In the genomic region with DNA sequence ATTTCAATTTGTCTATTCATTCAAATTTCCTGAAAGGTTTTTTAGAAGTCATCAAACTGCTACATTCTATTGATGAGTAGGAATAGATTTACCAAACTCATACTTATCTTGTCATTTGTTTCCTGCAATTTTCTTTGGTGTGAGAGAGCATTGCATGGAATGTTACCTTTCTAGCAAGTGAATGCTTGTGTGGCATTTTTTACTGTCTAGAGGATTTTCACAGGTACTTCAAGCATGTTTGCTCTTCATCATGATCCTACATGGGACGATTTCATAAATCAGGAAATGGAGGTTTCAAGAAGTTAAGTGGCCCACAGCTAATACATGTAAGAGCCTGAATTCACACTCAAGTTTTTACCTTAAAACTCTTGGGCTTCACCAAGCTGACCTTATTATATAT, we compare ENCODE assay signal across 1 cellular context.
TF ChIP-seq lines count a peak whose summit lies in the region.

No MANE protein-coding gene starts in this region.

TF ChIP-seq in WTC11, 78 proteins besides CTCF, POLR2A, EP300 and RAD21 (continued from another document):
- TF ChIP-seq, protein P1, sequence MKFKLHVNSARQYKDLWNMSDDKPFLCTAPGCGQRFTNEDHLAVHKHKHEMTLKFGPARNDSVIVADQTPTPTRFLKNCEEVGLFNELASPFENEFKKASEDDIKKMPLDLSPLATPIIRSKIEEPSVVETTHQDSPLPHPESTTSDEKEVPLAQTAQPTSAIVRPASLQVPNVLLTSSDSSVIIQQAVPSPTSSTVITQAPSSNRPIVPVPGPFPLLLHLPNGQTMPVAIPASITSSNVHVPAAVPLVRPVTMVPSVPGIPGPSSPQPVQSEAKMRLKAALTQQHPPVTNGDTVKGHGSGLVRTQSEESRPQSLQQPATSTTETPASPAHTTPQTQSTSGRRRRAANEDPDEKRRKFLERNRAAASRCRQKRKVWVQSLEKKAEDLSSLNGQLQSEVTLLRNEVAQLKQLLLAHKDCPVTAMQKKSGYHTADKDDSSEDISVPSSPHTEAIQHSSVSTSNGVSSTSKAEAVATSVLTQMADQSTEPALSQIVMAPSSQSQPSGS (CRISPR knock-in tag; IDR thresholded peaks at IDR 0.05; ENCODE audit: borderline replicate concordance, low read depth): no peak
- TF ChIP-seq ZNF396 (CRISPR knock-in tag; IDR thresholded peaks at IDR 0.05; ENCODE audit: borderline replicate concordance): no peak
- TF ChIP-seq, protein P2, sequence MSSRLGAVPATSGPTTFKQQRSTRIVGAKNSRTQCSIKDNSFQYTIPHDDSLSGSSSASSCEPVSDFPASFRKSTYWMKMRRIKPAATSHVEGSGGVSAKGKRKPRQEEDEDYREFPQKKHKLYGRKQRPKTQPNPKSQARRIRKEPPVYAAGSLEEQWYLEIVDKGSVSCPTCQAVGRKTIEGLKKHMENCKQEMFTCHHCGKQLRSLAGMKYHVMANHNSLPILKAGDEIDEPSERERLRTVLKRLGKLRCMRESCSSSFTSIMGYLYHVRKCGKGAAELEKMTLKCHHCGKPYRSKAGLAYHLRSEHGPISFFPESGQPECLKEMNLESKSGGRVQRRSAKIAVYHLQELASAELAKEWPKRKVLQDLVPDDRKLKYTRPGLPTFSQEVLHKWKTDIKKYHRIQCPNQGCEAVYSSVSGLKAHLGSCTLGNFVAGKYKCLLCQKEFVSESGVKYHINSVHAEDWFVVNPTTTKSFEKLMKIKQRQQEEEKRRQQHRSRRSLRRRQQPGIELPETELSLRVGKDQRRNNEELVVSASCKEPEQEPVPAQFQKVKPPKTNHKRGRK (CRISPR knock-in tag; IDR thresholded peaks at IDR 0.05; ENCODE audit: borderline replicate concordance): no peak
